In the genomic region with DNA sequence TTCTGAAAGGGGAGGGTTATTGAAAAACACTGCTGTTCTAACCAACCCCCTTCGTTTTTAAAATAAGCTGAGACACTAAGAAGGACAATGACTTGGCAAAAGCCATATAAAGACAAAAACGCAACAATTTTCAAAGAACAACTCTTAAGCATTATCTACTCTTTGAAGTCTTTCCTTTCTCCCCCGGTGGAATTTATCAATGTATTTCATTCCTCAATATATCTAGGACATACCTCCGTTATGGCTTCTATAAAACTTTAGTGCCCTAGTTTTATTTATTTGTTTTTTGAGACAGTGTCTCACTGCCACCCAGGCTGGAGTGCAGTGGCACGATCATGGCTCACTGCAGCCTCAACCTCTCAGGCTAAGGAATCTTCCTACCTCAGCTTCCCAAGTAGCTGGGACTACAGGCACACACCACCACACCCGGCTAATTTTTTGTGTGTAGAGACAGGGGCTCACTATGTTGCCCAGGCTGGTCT, we compare ENCODE assay signal across 1 cellular context.
TF ChIP-seq lines count a peak whose summit lies in the region.

No MANE protein-coding gene starts in this region.

TF ChIP-seq in HepG2, 621 proteins besides CTCF, POLR2A, EP300 and RAD21:
- TF ChIP-seq FOXM1 (CRISPR knock-in tag; IDR thresholded peaks at IDR 0.05) (no peak), BRD4 (CRISPR knock-in tag; IDR thresholded peaks at IDR 0.05) (no peak), MTA3 (CRISPR knock-in tag; IDR thresholded peaks at IDR 0.05) (no peak), HIVEP1 (CRISPR knock-in tag; IDR thresholded peaks at IDR 0.05) (no peak), ZNF678 (CRISPR knock-in tag; IDR thresholded peaks at IDR 0.05) (no peak), SP1 (IDR thresholded peaks at IDR 0.05) (no peak), SP1 (CRISPR knock-in tag; IDR thresholded peaks at IDR 0.05) (no peak), NRL (CRISPR knock-in tag; IDR thresholded peaks at IDR 0.05; ENCODE audit: borderline replicate concordance) (no peak), ZNF777 (CRISPR knock-in tag; IDR thresholded peaks at IDR 0.05) (no peak), ZNF775 (CRISPR knock-in tag; IDR thresholded peaks at IDR 0.05; ENCODE audit: borderline replicate concordance) (no peak), TARDBP (CRISPR knock-in tag; IDR thresholded peaks at IDR 0.05) (no peak), ZNF207 (IDR thresholded peaks at IDR 0.05; ENCODE audit: borderline replicate concordance) (no peak), RAD51 (IDR thresholded peaks at IDR 0.05; ENCODE audit: borderline replicate concordance) (no peak)
- TF ChIP-seq, protein P1, sequence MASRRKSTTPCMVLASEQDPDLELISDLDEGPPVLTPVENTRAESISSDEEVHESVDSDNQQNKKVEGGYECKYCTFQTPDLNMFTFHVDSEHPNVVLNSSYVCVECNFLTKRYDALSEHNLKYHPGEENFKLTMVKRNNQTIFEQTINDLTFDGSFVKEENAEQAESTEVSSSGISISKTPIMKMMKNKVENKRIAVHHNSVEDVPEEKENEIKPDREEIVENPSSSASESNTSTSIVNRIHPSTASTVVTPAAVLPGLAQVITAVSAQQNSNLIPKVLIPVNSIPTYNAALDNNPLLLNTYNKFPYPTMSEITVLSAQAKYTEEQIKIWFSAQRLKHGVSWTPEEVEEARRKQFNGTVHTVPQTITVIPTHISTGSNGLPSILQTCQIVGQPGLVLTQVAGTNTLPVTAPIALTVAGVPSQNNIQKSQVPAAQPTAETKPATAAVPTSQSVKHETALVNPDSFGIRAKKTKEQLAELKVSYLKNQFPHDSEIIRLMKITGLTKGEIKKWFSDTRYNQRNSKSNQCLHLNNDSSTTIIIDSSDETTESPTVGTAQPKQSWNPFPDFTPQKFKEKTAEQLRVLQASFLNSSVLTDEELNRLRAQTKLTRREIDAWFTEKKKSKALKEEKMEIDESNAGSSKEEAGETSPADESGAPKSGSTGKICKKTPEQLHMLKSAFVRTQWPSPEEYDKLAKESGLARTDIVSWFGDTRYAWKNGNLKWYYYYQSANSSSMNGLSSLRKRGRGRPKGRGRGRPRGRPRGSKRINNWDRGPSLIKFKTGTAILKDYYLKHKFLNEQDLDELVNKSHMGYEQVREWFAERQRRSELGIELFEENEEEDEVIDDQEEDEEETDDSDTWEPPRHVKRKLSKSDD (CRISPR knock-in tag; IDR thresholded peaks at IDR 0.05; ENCODE audit: low read depth) = no peak
- TF ChIP-seq, protein P2, sequence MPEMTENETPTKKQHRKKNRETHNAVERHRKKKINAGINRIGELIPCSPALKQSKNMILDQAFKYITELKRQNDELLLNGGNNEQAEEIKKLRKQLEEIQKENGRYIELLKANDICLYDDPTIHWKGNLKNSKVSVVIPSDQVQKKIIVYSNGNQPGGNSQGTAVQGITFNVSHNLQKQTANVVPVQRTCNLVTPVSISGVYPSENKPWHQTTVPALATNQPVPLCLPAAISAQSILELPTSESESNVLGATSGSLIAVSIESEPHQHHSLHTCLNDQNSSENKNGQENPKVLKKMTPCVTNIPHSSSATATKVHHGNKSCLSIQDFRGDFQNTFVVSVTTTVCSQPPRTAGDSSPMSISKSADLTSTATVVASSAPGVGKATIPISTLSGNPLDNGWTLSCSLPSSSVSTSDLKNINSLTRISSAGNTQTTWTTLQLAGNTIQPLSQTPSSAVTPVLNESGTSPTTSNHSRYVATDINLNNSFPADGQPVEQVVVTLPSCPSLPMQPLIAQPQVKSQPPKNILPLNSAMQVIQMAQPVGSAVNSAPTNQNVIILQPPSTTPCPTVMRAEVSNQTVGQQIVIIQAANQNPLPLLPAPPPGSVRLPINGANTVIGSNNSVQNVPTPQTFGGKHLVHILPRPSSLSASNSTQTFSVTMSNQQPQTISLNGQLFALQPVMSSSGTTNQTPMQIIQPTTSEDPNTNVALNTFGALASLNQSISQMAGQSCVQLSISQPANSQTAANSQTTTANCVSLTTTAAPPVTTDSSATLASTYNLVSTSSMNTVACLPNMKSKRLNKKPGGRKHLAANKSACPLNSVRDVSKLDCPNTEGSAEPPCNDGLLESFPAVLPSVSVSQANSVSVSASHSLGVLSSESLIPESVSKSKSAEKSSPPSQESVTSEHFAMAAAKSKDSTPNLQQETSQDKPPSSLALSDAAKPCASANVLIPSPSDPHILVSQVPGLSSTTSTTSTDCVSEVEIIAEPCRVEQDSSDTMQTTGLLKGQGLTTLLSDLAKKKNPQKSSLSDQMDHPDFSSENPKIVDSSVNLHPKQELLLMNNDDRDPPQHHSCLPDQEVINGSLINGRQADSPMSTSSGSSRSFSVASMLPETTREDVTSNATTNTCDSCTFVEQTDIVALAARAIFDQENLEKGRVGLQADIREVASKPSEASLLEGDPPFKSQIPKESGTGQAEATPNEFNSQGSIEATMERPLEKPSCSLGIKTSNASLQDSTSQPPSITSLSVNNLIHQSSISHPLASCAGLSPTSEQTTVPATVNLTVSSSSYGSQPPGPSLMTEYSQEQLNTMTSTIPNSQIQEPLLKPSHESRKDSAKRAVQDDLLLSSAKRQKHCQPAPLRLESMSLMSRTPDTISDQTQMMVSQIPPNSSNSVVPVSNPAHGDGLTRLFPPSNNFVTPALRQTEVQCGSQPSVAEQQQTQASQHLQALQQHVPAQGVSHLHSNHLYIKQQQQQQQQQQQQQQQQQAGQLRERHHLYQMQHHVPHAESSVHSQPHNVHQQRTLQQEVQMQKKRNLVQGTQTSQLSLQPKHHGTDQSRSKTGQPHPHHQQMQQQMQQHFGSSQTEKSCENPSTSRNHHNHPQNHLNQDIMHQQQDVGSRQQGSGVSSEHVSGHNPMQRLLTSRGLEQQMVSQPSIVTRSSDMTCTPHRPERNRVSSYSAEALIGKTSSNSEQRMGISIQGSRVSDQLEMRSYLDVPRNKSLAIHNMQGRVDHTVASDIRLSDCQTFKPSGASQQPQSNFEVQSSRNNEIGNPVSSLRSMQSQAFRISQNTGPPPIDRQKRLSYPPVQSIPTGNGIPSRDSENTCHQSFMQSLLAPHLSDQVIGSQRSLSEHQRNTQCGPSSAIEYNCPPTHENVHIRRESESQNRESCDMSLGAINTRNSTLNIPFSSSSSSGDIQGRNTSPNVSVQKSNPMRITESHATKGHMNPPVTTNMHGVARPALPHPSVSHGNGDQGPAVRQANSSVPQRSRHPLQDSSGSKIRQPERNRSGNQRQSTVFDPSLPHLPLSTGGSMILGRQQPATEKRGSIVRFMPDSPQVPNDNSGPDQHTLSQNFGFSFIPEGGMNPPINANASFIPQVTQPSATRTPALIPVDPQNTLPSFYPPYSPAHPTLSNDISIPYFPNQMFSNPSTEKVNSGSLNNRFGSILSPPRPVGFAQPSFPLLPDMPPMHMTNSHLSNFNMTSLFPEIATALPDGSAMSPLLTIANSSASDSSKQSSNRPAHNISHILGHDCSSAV (CRISPR knock-in tag; IDR thresholded peaks at IDR 0.05; ENCODE audit: borderline replicate concordance) = no peak
- TF ChIP-seq, protein P3, sequence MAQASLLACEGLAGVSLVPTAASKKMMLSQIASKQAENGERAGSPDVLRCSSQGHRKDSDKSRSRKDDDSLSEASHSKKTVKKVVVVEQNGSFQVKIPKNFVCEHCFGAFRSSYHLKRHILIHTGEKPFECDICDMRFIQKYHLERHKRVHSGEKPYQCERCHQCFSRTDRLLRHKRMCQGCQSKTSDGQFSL (CRISPR knock-in tag; IDR thresholded peaks at IDR 0.05) = no peak
- TF ChIP-seq, protein P4, sequence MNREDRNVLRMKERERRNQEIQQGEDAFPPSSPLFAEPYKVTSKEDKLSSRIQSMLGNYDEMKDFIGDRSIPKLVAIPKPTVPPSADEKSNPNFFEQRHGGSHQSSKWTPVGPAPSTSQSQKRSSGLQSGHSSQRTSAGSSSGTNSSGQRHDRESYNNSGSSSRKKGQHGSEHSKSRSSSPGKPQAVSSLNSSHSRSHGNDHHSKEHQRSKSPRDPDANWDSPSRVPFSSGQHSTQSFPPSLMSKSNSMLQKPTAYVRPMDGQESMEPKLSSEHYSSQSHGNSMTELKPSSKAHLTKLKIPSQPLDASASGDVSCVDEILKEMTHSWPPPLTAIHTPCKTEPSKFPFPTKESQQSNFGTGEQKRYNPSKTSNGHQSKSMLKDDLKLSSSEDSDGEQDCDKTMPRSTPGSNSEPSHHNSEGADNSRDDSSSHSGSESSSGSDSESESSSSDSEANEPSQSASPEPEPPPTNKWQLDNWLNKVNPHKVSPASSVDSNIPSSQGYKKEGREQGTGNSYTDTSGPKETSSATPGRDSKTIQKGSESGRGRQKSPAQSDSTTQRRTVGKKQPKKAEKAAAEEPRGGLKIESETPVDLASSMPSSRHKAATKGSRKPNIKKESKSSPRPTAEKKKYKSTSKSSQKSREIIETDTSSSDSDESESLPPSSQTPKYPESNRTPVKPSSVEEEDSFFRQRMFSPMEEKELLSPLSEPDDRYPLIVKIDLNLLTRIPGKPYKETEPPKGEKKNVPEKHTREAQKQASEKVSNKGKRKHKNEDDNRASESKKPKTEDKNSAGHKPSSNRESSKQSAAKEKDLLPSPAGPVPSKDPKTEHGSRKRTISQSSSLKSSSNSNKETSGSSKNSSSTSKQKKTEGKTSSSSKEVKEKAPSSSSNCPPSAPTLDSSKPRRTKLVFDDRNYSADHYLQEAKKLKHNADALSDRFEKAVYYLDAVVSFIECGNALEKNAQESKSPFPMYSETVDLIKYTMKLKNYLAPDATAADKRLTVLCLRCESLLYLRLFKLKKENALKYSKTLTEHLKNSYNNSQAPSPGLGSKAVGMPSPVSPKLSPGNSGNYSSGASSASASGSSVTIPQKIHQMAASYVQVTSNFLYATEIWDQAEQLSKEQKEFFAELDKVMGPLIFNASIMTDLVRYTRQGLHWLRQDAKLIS (CRISPR knock-in tag; IDR thresholded peaks at IDR 0.05) = no peak
- TF ChIP-seq, protein P5, sequence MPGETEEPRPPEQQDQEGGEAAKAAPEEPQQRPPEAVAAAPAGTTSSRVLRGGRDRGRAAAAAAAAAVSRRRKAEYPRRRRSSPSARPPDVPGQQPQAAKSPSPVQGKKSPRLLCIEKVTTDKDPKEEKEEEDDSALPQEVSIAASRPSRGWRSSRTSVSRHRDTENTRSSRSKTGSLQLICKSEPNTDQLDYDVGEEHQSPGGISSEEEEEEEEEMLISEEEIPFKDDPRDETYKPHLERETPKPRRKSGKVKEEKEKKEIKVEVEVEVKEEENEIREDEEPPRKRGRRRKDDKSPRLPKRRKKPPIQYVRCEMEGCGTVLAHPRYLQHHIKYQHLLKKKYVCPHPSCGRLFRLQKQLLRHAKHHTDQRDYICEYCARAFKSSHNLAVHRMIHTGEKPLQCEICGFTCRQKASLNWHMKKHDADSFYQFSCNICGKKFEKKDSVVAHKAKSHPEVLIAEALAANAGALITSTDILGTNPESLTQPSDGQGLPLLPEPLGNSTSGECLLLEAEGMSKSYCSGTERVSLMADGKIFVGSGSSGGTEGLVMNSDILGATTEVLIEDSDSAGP (CRISPR knock-in tag; IDR thresholded peaks at IDR 0.05; ENCODE audit: borderline replicate concordance) = no peak
- TF ChIP-seq, protein P6, sequence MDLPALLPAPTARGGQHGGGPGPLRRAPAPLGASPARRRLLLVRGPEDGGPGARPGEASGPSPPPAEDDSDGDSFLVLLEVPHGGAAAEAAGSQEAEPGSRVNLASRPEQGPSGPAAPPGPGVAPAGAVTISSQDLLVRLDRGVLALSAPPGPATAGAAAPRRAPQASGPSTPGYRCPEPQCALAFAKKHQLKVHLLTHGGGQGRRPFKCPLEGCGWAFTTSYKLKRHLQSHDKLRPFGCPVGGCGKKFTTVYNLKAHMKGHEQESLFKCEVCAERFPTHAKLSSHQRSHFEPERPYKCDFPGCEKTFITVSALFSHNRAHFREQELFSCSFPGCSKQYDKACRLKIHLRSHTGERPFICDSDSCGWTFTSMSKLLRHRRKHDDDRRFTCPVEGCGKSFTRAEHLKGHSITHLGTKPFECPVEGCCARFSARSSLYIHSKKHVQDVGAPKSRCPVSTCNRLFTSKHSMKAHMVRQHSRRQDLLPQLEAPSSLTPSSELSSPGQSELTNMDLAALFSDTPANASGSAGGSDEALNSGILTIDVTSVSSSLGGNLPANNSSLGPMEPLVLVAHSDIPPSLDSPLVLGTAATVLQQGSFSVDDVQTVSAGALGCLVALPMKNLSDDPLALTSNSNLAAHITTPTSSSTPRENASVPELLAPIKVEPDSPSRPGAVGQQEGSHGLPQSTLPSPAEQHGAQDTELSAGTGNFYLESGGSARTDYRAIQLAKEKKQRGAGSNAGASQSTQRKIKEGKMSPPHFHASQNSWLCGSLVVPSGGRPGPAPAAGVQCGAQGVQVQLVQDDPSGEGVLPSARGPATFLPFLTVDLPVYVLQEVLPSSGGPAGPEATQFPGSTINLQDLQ (CRISPR knock-in tag; IDR thresholded peaks at IDR 0.05) = no peak
- TF ChIP-seq, protein P7, sequence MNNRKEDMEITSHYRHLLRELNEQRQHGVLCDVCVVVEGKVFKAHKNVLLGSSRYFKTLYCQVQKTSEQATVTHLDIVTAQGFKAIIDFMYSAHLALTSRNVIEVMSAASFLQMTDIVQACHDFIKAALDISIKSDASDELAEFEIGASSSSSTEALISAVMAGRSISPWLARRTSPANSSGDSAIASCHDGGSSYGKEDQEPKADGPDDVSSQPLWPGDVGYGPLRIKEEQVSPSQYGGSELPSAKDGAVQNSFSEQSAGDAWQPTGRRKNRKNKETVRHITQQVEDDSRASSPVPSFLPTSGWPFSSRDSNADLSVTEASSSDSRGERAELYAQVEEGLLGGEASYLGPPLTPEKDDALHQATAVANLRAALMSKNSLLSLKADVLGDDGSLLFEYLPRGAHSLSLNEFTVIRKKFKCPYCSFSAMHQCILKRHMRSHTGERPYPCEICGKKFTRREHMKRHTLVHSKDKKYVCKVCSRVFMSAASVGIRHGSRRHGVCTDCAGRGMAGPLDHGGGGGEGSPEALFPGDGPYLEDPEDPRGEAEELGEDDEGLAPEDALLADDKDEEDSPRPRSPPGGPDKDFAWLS (CRISPR knock-in tag; IDR thresholded peaks at IDR 0.05; ENCODE audit: borderline replicate concordance) = no peak
- TF ChIP-seq, protein P8, sequence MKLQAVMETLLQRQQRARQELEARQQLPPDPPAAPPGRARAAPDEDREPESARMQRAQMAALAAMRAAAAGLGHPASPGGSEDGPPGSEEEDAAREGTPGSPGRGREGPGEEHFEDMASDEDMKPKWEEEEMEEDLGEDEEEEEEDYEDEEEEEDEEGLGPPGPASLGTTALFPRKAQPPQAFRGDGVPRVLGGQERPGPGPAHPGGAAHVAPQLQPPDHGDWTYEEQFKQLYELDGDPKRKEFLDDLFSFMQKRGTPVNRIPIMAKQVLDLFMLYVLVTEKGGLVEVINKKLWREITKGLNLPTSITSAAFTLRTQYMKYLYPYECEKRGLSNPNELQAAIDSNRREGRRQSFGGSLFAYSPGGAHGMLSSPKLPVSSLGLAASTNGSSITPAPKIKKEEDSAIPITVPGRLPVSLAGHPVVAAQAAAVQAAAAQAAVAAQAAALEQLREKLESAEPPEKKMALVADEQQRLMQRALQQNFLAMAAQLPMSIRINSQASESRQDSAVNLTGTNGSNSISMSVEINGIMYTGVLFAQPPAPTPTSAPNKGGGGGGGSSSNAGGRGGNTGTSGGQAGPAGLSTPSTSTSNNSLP (IDR thresholded peaks at IDR 0.05; ENCODE audit: low read depth, low read length) = no peak
